ENCODE assay signal across 12 cellular contexts in genomic region chr5:59766394-59766793, GRCh38.
DNase-seq lines count a peak whose midpoint lies in the region; ATAC-seq and TF ChIP-seq lines count a peak whose summit lies in the region.
"Had no signal": no experiment of that assay in that cellular context is flagged by ENCODE, and none has a peak within 500 bp of the region (broad histone marks: within the 10 kb centered on the region; RNA-seq: fewer than 3 reads in every experiment).

No MANE protein-coding gene starts in this region.

- H3K4me3 Mint-ChIP-seq in CD14-positive monocyte, result no peak overlapping the region
- H3K4me3 Mint-ChIP-seq: activated T-helper 17 cell treated with anti-CD3 and anti-CD28 coated beads, Interleukin-2, amount 50 U/mL, for 72 hours; HFFc6 had no signal

- WGBS in sigmoid colon, 2 donors, result 29 to 46% methylated on average over 5 of the region's 5 CpGs

- TF ChIP-seq EP300 in sigmoid colon (IDR thresholded peaks at IDR 0.05), result no peak

- no peaks in the 10 kb centered on the region for H3K9me3 Mint-ChIP-seq in CD14-positive monocyte
- H3K9me3 Mint-ChIP-seq: activated T-helper 17 cell treated with anti-CD3 and anti-CD28 coated beads, Interleukin-2, amount 50 U/mL, for 72 hours; HFFc6 had no signal

- ATAC-seq in foreskin keratinocyte (no peak), GM21381 (IDR thresholded peaks at IDR 0.05; ENCODE audit: unreplicated experiment) (no peak)
- ATAC-seq: activated T-helper 17 cell treated with anti-CD3 and anti-CD28 coated beads, Interleukin-2, amount 50 U/mL, for 72 hours had no signal

- intact Hi-C loops in sigmoid colon (cut with DNase I), result no loop called here
- intact Hi-C loops in CD14-positive monocyte (cut with micrococcal nuclease), result no loop called here

- no peaks in the 10 kb centered on the region for H3K27me3 ChIP-seq in foreskin keratinocyte
- H3K27me3 ChIP-seq in sigmoid colon, result no peaks in the 10 kb centered on the region

- TF ChIP-seq CTCF in RWPE1 (conservative IDR thresholded peaks at IDR 0.05; ENCODE audit: low read depth) (no peak), foreskin keratinocyte (conservative IDR thresholded peaks at IDR 0.05) (no peak), sigmoid colon (IDR thresholded peaks at IDR 0.05) (no peak), CD14-positive monocyte (IDR thresholded peaks at IDR 0.05) (no peak)

- H3K9me3 ChIP-seq in sigmoid colon, result no peaks in the 10 kb centered on the region
- H3K9me3 ChIP-seq: neutrophil had no signal

- peak; percentile 24 for DNase-seq in NCI-H1105 treated with DMSO at 0.1 percent for 48 hours (lab: John Stamatoyannopoulos, UW)
- DNase-seq in NCI-H1105 (lab: John Stamatoyannopoulos, UW), result no peak
- DNase-seq in RWPE1 (ENCODE audit: low spot score), result no peak
- peak in 1 of 2 donors; percentile 42 for DNase-seq in foreskin keratinocyte
- DNase-seq in sigmoid colon, result peak; percentile 85
- DNase-seq in CD14-positive monocyte (ENCODE audit: low spot score), result no peak
- DNase-seq in stimulated activated CD8-positive, alpha-beta memory T cell treated with anti-CD3 and anti-CD28 coated beads, Interleukin-4, amount 100 ng/mL, for 48 hours, result no peak
- DNase-seq: ACHN, HFFc6 had no signal

- CTCF ChIA-PET in RWPE1 (lab: Yijun Ruan, JAX), result no interaction called here

- no peak overlapping the region for H3K27ac Mint-ChIP-seq in CD14-positive monocyte
- H3K27ac Mint-ChIP-seq: activated T-helper 17 cell treated with anti-CD3 and anti-CD28 coated beads, Interleukin-2, amount 50 U/mL, for 72 hours; HFFc6 had no signal

- H3K4me1 ChIP-seq in foreskin keratinocyte (peaks cover 37% of the 10 kb centered on the region), sigmoid colon (peaks cover 0 to 44% (median 28%) of the 10 kb centered on the region in 4 donors)

- no peaks in the 10 kb centered on the region for H3K36me3 ChIP-seq in sigmoid colon
- H3K36me3 ChIP-seq: neutrophil had no signal

- H3K27ac ChIP-seq in RWPE1 (peak overlapping the region; percentile 76), foreskin keratinocyte (peak overlapping the region; percentile 93), sigmoid colon (peak overlapping the region in 3 of 4 donors; percentile 84 to 89 (median 85))

- peaks cover 25 to 27% (median 26%) of the 10 kb centered on the region in 3 donors for H3K27me3 Mint-ChIP-seq in CD14-positive monocyte (ENCODE audit: low read depth in 3 of 3)

- POLR2A ChIA-PET in RWPE1 (lab: Yijun Ruan, JAX; ENCODE audit: low non-redundant PET), result no interaction called here

- peak overlapping the region; percentile 60 to 68 (median 65) for H3K4me3 ChIP-seq in sigmoid colon

- peaks cover 14% of the 10 kb centered on the region for H3K4me1 Mint-ChIP-seq in CD14-positive monocyte
- H3K4me1 Mint-ChIP-seq: activated T-helper 17 cell treated with anti-CD3 and anti-CD28 coated beads, Interleukin-2, amount 50 U/mL, for 72 hours had no signal

- TF ChIP-seq POLR2A in sigmoid colon (IDR thresholded peaks at IDR 0.05), result no peak

- H3K36me3 Mint-ChIP-seq in CD14-positive monocyte, result peaks cover 5 to 9% of the 10 kb centered on the region in 2 donors

Comparison
In these comparisons a context has a peak if more than half of its experiments do, and no peak if none do; other contexts are left out.
1. DNase-seq: peak in NCI-H1105 treated with DMSO at 0.1 percent for 48 hours (single experiment) and sigmoid colon (single experiment); none in NCI-H1105 (single experiment), RWPE1 (single experiment), CD14-positive monocyte (single experiment) and stimulated activated CD8-positive, alpha-beta memory T cell treated with anti-CD3 and anti-CD28 coated beads, Interleukin-4, amount 100 ng/mL, for 48 hours (single experiment).
2. Peak in every context shown above with its lines, with median percentiles within 50 percentile points of each other: H3K27ac ChIP-seq.